Comparison of ENCODE assay signal across 1 cellular context in genomic region chr17:78832541-78832810, GRCh38.
TF ChIP-seq lines count a peak whose summit lies in the region.

No MANE protein-coding gene starts in this region.

TF ChIP-seq in HepG2, 621 proteins besides CTCF, POLR2A, EP300 and RAD21:
- TF ChIP-seq ZNF781 (CRISPR knock-in tag; IDR thresholded peaks at IDR 0.05; ENCODE audit: borderline replicate concordance, not compliant biosample characterization): peak; percentile 30
- TF ChIP-seq REPIN1 (CRISPR knock-in tag; IDR thresholded peaks at IDR 0.05; ENCODE audit: borderline replicate concordance, low read depth): 0 out of 2 replicates have a peak, but pooled peaks have one; percentile 6
- TF ChIP-seq THRA (CRISPR knock-in tag; IDR thresholded peaks at IDR 0.05; ENCODE audit: borderline replicate concordance): 0 out of 2 replicates have a peak, but pooled peaks have one; percentile 4
- TF ChIP-seq ZNF329 (CRISPR knock-in tag; IDR thresholded peaks at IDR 0.05; ENCODE audit: low read depth): 0 out of 2 replicates have a peak, but pooled peaks have one; percentile 1
- TF ChIP-seq ZNF232 (CRISPR knock-in tag; IDR thresholded peaks at IDR 0.05; ENCODE audit: borderline replicate concordance): 0 out of 2 replicates have a peak, but pooled peaks have one; percentile 28
- TF ChIP-seq NFKB2 (CRISPR knock-in tag; IDR thresholded peaks at IDR 0.05; ENCODE audit: borderline replicate concordance): 0 out of 2 replicates have a peak, but pooled peaks have one; percentile 20
- TF ChIP-seq ZNF501 (CRISPR knock-in tag; IDR thresholded peaks at IDR 0.05): 0 out of 2 replicates have a peak, but pooled peaks have one; percentile 17
- TF ChIP-seq ZNF263 (CRISPR knock-in tag; IDR thresholded peaks at IDR 0.05): peak; percentile 54; the same call in 1 of the 2 replicates
- no peak for TF ChIP-seq ZNF75D (CRISPR knock-in tag; IDR thresholded peaks at IDR 0.05; ENCODE audit: borderline replicate concordance)
- TF ChIP-seq TFDP1 (CRISPR knock-in tag; IDR thresholded peaks at IDR 0.05; ENCODE audit: borderline replicate concordance): no peak
- TF ChIP-seq ZNF788 (CRISPR knock-in tag; IDR thresholded peaks at IDR 0.05; ENCODE audit: borderline replicate concordance): peak; percentile 12; the same call in 1 of the 2 replicates
- TF ChIP-seq GMEB1 (CRISPR knock-in tag; IDR thresholded peaks at IDR 0.05; ENCODE audit: borderline replicate concordance): peak; percentile 49; the same call in 1 of the 2 replicates
- TF ChIP-seq WIZ (CRISPR knock-in tag; IDR thresholded peaks at IDR 0.05): 0 out of 2 replicates have a peak, but pooled peaks have one; percentile 10
- peak; percentile 8; the same call in 1 of the 2 replicates for TF ChIP-seq HOXA5 (CRISPR knock-in tag; IDR thresholded peaks at IDR 0.05)
- 0 out of 2 replicates have a peak, but pooled peaks have one; percentile 41 for TF ChIP-seq ZIK1 (CRISPR knock-in tag; IDR thresholded peaks at IDR 0.05; ENCODE audit: borderline replicate concordance, low read depth)
- TF ChIP-seq TMF1 (CRISPR knock-in tag; IDR thresholded peaks at IDR 0.05; ENCODE audit: low read depth): 0 out of 2 replicates have a peak, but pooled peaks have one; percentile 1
- no peak for TF ChIP-seq NR2F1 (CRISPR knock-in tag; IDR thresholded peaks at IDR 0.05)
- no peak for TF ChIP-seq TRIM22 (IDR thresholded peaks at IDR 0.05)
- TF ChIP-seq SALL2 (CRISPR knock-in tag; IDR thresholded peaks at IDR 0.05): 0 out of 2 replicates have a peak, but pooled peaks have one; percentile 66
- TF ChIP-seq ZNF101 (CRISPR knock-in tag; IDR thresholded peaks at IDR 0.05; ENCODE audit: borderline replicate concordance, low read depth): no peak
- 0 out of 2 replicates have a peak, but pooled peaks have one; percentile 72 for TF ChIP-seq ZNF619 (CRISPR knock-in tag; IDR thresholded peaks at IDR 0.05)
- peak; percentile 15; the same call in 1 of the 2 replicates for TF ChIP-seq ZNF280D (CRISPR knock-in tag; IDR thresholded peaks at IDR 0.05)
- peak; percentile 40; the same call in 1 of the 2 replicates for TF ChIP-seq KLF12 (CRISPR knock-in tag; IDR thresholded peaks at IDR 0.05; ENCODE audit: borderline replicate concordance)
- no peak for TF ChIP-seq TGIF2 (CRISPR knock-in tag; IDR thresholded peaks at IDR 0.05)
- TF ChIP-seq GLI4 (CRISPR knock-in tag; IDR thresholded peaks at IDR 0.05; ENCODE audit: borderline replicate concordance): 0 out of 2 replicates have a peak, but pooled peaks have one; percentile 41
- 0 out of 2 replicates have a peak, but pooled peaks have one; percentile 20 for TF ChIP-seq ZSCAN31 (CRISPR knock-in tag; IDR thresholded peaks at IDR 0.05; ENCODE audit: low read depth)
- peak; percentile 11; the same call in 1 of the 2 replicates for TF ChIP-seq ZFY (CRISPR knock-in tag; IDR thresholded peaks at IDR 0.05)
TF ChIP-seq in HepG2: peak in this region for 21.
